12 cellular contexts compared by ENCODE assay signal in genomic region chr7:22108151-22108845, GRCh38.
"Had no signal": no experiment of that assay in that cellular context is flagged by ENCODE, and none has a peak within 500 bp of the region (broad histone marks: within the 10 kb centered on the region; RNA-seq: fewer than 3 reads in every experiment).

No MANE protein-coding gene starts in this region.

- H3K27ac ChIP-seq: brain microvascular endothelial cell, heart left ventricle, thyroid gland, uterus had no signal

- DNase-seq: activated effector memory CD4-positive, alpha-beta T cell treated with Interleukin-2 at 50 U/mL for 16 hours; activated T-cell treated with anti-CD3 and anti-CD28 coated beads, Interleukin-2, amount 50 U/mL, for 1 hour; brain microvascular endothelial cell; cerebellar nuclear complex; heart left ventricle; kidney glomerular epithelial cell; naive thymus-derived CD4-positive, alpha-beta T cell; stimulated activated CD4-positive, alpha-beta T cell treated with anti-CD3 and anti-CD28 coated beads, Interleukin-4, amount 100 ng/mL, for 1 hour; stimulated activated naive CD8-positive, alpha-beta T cell treated with anti-CD3 and anti-CD28 coated beads, Interleukin-15, amount 100 ng/mL, for 72 hours; T-helper 2 cell; thyroid gland; uterus had no signal

- H3K27me3 ChIP-seq: brain microvascular endothelial cell, thyroid gland, uterus had no signal

- H3K4me1 ChIP-seq: thyroid gland, uterus had no signal

- H3K4me3 ChIP-seq: heart left ventricle, thyroid gland, uterus had no signal

- H3K36me3 ChIP-seq: brain microvascular endothelial cell, heart left ventricle, thyroid gland, uterus had no signal

- H3K9me3 ChIP-seq: heart left ventricle, thyroid gland, uterus had no signal
